In the genomic region with DNA sequence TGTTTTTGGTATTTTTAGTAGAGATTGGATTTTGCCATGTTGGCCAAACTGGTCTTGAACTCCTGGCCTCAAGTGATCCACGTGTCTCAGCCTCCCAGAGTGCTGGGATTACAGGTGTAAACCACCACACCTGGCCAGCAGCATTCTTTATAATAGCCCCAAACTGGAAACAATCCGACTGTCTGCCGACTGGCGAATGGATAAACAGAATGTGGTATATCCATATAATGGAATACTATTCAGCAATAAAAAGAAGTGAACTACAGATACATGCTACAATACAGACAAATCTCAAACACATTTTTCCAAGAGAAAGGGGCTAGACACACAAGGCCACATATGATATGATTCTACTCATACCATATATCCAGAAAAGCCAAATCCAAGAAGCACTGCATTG, we compare ENCODE assay signal across 29 cellular contexts.
"Had no signal": no experiment of that assay in that cellular context is flagged by ENCODE, and none has a peak within 500 bp of the region (broad histone marks: within the 10 kb centered on the region; RNA-seq: fewer than 3 reads in every experiment).

No MANE protein-coding gene starts in this region.

- H3K27me3 ChIP-seq: thyroid gland, upper lobe of left lung, uterus had no signal

- H3K36me3 Mint-ChIP-seq: stimulated activated memory B cell treated with anti-CD40 and anti-IgM and Interleukin-4, amounts not matched to agents 10 μg/mL and 1 μg/mL and 100 μg/mL, for 72 hours had no signal

- H3K9me3 Mint-ChIP-seq: natural killer cell treated with Interleukin-12 subunit alpha and Interleukin-12 subunit beta and Interleukin-15 and Interleukin-18, amount 100 ng/mL, for 72 hours; stimulated activated naive CD8-positive, alpha-beta T cell treated with anti-CD3 and anti-CD28 coated beads, Interleukin-15, Interleukin-2, amounts not matched to agents 100 ng/mL and 50 ng/mL, for 24 hours had no signal

- DNase-seq: naive B cell; naive thymus-derived CD8-positive, alpha-beta T cell; nephron progenitor cell; nucleus accumbens; pancreas; retina; right cardiac atrium; right lobe of liver; sigmoid colon; small intestine; stimulated activated CD4-positive, alpha-beta T cell treated with anti-CD3 and anti-CD28 coated beads, Interleukin-15, amount 100 ng/mL, for 24 hours; stimulated activated CD4-positive, alpha-beta T cell treated with anti-CD3 and anti-CD28 coated beads, Interleukin-2, amount 100 ng/mL, for 24 hours; stimulated activated CD4-positive, alpha-beta T cell treated with anti-CD3 and anti-CD28 coated beads, Interleukin-2, amount 100 ng/mL, for 48 hours; stimulated activated CD4-positive, alpha-beta T cell treated with anti-CD3 and anti-CD28 coated beads, Interleukin-4, amount 100 ng/mL, for 4 hours; stimulated activated CD8-positive, alpha-beta memory T cell treated with anti-CD3 and anti-CD28 coated beads, Interleukin-4, amount 100 ng/mL, for 48 hours; stimulated activated naive CD4-positive, alpha-beta T cell treated with Interleukin-2 at 50 U/mL for 16 hours; stomach; thyroid gland; trophoblast cell; upper lobe of left lung; uterus had no signal

- H3K4me1 ChIP-seq: pancreas, prostate gland, right lobe of liver, sigmoid colon, stomach, thyroid gland, tibial nerve, upper lobe of left lung, uterus had no signal

- H3K4me3 ChIP-seq: pancreas, prostate gland, right lobe of liver, sigmoid colon, stomach, thoracic aorta, thyroid gland, tibial nerve, upper lobe of left lung, uterus had no signal

- ATAC-seq: naive thymus-derived CD8-positive, alpha-beta T cell; natural killer cell treated with Interleukin-12 subunit alpha and Interleukin-12 subunit beta and Interleukin-15 and Interleukin-18, amount 100 ng/mL, for 72 hours; pancreas; right cardiac atrium; right lobe of liver; stimulated activated memory B cell treated with anti-CD40 and anti-IgM and Interleukin-4, amounts not matched to agents 10 μg/mL and 1 μg/mL and 100 μg/mL, for 72 hours had no signal

- H3K27ac ChIP-seq: neutrophil, pancreas, prostate gland, right lobe of liver, sigmoid colon, stomach, thoracic aorta, thyroid gland, tibial nerve, upper lobe of left lung, uterus had no signal

- H3K27ac Mint-ChIP-seq: naive B cell; naive thymus-derived CD8-positive, alpha-beta T cell; natural killer cell treated with Interleukin-12 subunit alpha and Interleukin-12 subunit beta and Interleukin-15 and Interleukin-18, amount 100 ng/mL, for 72 hours; nephron progenitor cell; stimulated activated memory B cell treated with anti-CD40 and anti-IgM and Interleukin-4, amounts not matched to agents 10 μg/mL and 1 μg/mL and 100 μg/mL, for 72 hours; stimulated activated naive CD8-positive, alpha-beta T cell treated with anti-CD3 and anti-CD28 coated beads, Interleukin-15, Interleukin-2, amounts not matched to agents 100 ng/mL and 50 ng/mL, for 24 hours had no signal

- H3K36me3 ChIP-seq: neutrophil, pancreas, prostate gland, right lobe of liver, sigmoid colon, stomach, thoracic aorta, thyroid gland, tibial nerve, upper lobe of left lung, uterus had no signal

- H3K4me3 Mint-ChIP-seq: naive B cell; naive thymus-derived CD8-positive, alpha-beta T cell; natural killer cell treated with Interleukin-12 subunit alpha and Interleukin-12 subunit beta and Interleukin-15 and Interleukin-18, amount 100 ng/mL, for 72 hours; nephron progenitor cell; neural crest cell; stimulated activated memory B cell treated with anti-CD40 and anti-IgM and Interleukin-4, amounts not matched to agents 10 μg/mL and 1 μg/mL and 100 μg/mL, for 72 hours; stimulated activated naive CD8-positive, alpha-beta T cell treated with anti-CD3 and anti-CD28 coated beads, Interleukin-15, Interleukin-2, amounts not matched to agents 100 ng/mL and 50 ng/mL, for 24 hours had no signal

- H3K9me3 ChIP-seq: neutrophil, pancreas, prostate gland, right lobe of liver, thyroid gland had no signal

- H3K4me1 Mint-ChIP-seq: naive thymus-derived CD8-positive, alpha-beta T cell; stimulated activated memory B cell treated with anti-CD40 and anti-IgM and Interleukin-4, amounts not matched to agents 10 μg/mL and 1 μg/mL and 100 μg/mL, for 72 hours had no signal
